ENCODE assay signal across 16 cellular contexts in the genomic region with DNA sequence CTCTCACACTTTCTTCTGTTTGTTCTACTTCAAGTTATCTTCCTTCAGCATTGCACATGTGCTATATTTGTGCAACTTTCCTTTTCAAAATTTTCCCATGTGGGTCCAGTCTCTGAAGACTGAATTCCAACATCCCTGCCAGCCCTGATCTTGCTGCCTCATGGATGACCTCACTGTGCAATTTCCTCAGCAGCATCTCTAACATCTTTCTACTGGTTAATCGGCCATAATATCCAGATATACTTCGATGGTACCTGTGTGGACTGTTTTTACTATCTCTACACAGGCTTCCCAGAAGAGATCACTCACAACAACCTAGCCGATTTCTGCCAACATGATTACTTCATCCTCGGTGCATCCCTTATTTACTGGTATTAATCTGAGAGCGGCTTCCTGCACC. TPM values are rescaled to one million over a fixed set of nuclear protein-coding genes. Genes with fewer than 3 reads are reported as not detected.
DNase-seq lines count a peak whose midpoint lies in the region; ATAC-seq and TF ChIP-seq lines count a peak whose summit lies in the region.
"Had no signal": no experiment of that assay in that cellular context is flagged by ENCODE, and none has a peak within 500 bp of the region (broad histone marks: within the 10 kb centered on the region; RNA-seq: fewer than 3 reads in every experiment).

No MANE protein-coding gene starts in this region.

- no peak for TF ChIP-seq EP300 in neural cell (conservative IDR thresholded peaks at IDR 0.05; ENCODE audit: poor library complexity, severe bottlenecking)

- H4K20me1 ChIP-seq in Karpas-422 (ENCODE audit: insufficient read depth, low read depth, low read length) (no peaks in the 10 kb centered on the region), neural cell (ENCODE audit: insufficient read depth) (no peaks in the 10 kb centered on the region)

- H3K36me3 Mint-ChIP-seq in activated naive CD4-positive, alpha-beta T cell treated with anti-CD3 and anti-CD28 coated beads, Interleukin-2, amount 50 U/mL, for 72 hours, result no peaks in the 10 kb centered on the region
- H3K36me3 Mint-ChIP-seq: mesothelial cell of epicardium had no signal

- H3F3A ChIP-seq in neural cell (ENCODE audit: insufficient read depth, low read length, poor library complexity, severe bottlenecking), result no peaks in the 10 kb centered on the region

- peak overlapping the region; percentile 57 for H3K4me2 ChIP-seq in Karpas-422 (ENCODE audit: low read depth, low read length, poor library complexity, severe bottlenecking)
- no peak overlapping the region for H3K4me2 ChIP-seq in neural cell (ENCODE audit: low read length)

- no peak for TF ChIP-seq RAD21 in neural cell (conservative IDR thresholded peaks at IDR 0.05)

- H3K9me2 ChIP-seq in Karpas-422 (replicated peaks; ENCODE audit: insufficient read depth, low read length) (no peaks in the 10 kb centered on the region), neural cell (ENCODE audit: insufficient read depth, low read length) (no peaks in the 10 kb centered on the region)

- H3K9ac ChIP-seq in Karpas-422 (ENCODE audit: low read length) (no peak overlapping the region; the same call in 1 of the 2 replicates), neural cell (ENCODE audit: low read length) (no peak overlapping the region)

- H3K27ac ChIP-seq in Karpas-422 (ENCODE audit: low read length) (no peak overlapping the region), neural cell (ENCODE audit: low read length) (peak overlapping the region; percentile 85)
- H3K27ac ChIP-seq: testis had no signal

- no peak for TF ChIP-seq CTCF in neural cell (IDR thresholded peaks at IDR 0.05; ENCODE audit: poor library complexity, severe bottlenecking)

- peak; percentile 35 for DNase-seq in NCI-H1092 treated with DMSO at 0.1 percent for 48 hours (lab: John Stamatoyannopoulos, UW)
- DNase-seq in NCI-H1092 (lab: John Stamatoyannopoulos, UW), result no peak
- DNase-seq in Karpas-422, result no peak
- DNase-seq in activated naive CD4-positive, alpha-beta T cell treated with anti-CD3 and anti-CD28 coated beads, Interleukin-2, amount 50 U/mL, for 72 hours (ENCODE audit: low spot score in 2 of 2), result no peak
- DNase-seq: 8988T; aorta; dermis blood vessel endothelial cell; NCI-H1436 treated with DMSO at 0.1 percent for 48 hours; NK-92 treated with Interleukin-12 subunit alpha and Interleukin-12 subunit beta, amount 100 ng/mL, for 24 hours; stimulated activated CD4-positive, alpha-beta T cell treated with anti-CD3 and anti-CD28 coated beads, Interleukin-15, amount 100 ng/mL, for 24 hours; testis had no signal

- no peaks in the 10 kb centered on the region for H3K4me1 ChIP-seq in Karpas-422 (ENCODE audit: low read length)
- H3K4me1 ChIP-seq: testis had no signal

- H2AFZ ChIP-seq in Karpas-422 (ENCODE audit: low read length) (peak overlapping the region; percentile 65; the same call in 1 of the 2 replicates), neural cell (ENCODE audit: low read depth, low read length) (no peak overlapping the region)

- peaks cover 8 to 11% of the 10 kb centered on the region in 2 donors for H3K9me3 Mint-ChIP-seq in activated naive CD4-positive, alpha-beta T cell treated with anti-CD3 and anti-CD28 coated beads, Interleukin-2, amount 50 U/mL, for 72 hours
- H3K9me3 Mint-ChIP-seq: mesothelial cell of epicardium had no signal

- H3K4me3 ChIP-seq in Karpas-422 (ENCODE audit: low read length), result peak overlapping the region; percentile 52
- no peak overlapping the region for H3K4me3 ChIP-seq in neural cell (ENCODE audit: low read length)
- H3K4me3 ChIP-seq: testis had no signal

- H3K36me3 ChIP-seq in Karpas-422 (ENCODE audit: insufficient read depth, low read length) (no peaks in the 10 kb centered on the region), neural cell (ENCODE audit: insufficient read depth, low read length) (no peaks in the 10 kb centered on the region)

- H3K27me3 ChIP-seq in Karpas-422 (ENCODE audit: low read length) (no peaks in the 10 kb centered on the region), neural cell (ENCODE audit: insufficient read depth, low read depth, low read length) (no peaks in the 10 kb centered on the region)
- H3K27me3 ChIP-seq: testis had no signal

- ATAC-seq in SK-N-SH treated with all-trans-retinoic acid at 6 μM for 48 hours (peak; percentile 63), HG03175 (IDR thresholded peaks at IDR 0.05; ENCODE audit: unreplicated experiment) (no peak), GM18502 (IDR thresholded peaks at IDR 0.05; ENCODE audit: poor library complexity, unreplicated experiment) (no peak)
- no peak for ATAC-seq in activated naive CD4-positive, alpha-beta T cell treated with anti-CD3 and anti-CD28 coated beads, Interleukin-2, amount 50 U/mL, for 72 hours

- no peak overlapping the region for H3K27ac Mint-ChIP-seq in activated naive CD4-positive, alpha-beta T cell treated with anti-CD3 and anti-CD28 coated beads, Interleukin-2, amount 50 U/mL, for 72 hours
- H3K27ac Mint-ChIP-seq: mesothelial cell of epicardium had no signal

- H3K79me2 ChIP-seq in Karpas-422 (ENCODE audit: low read length) (no peaks in the 10 kb centered on the region), neural cell (replicated peaks; ENCODE audit: insufficient read depth, low read length) (peaks cover 49% of the 10 kb centered on the region)

- H3K9me3 ChIP-seq in Karpas-422 (ENCODE audit: low read length) (no peaks in the 10 kb centered on the region), neural cell (ENCODE audit: low read length) (no peaks in the 10 kb centered on the region)
- H3K9me3 ChIP-seq: testis had no signal

TF ChIP-seq in SK-N-SH treated with all-trans-retinoic acid at 6 μM for 48 hours, 23 proteins besides CTCF, POLR2A, EP300 and RAD21 (continues in another document):
- no peak for TF ChIP-seq GLIS3 (CRISPR knock-in tag; IDR thresholded peaks at IDR 0.05)
- no peak for TF ChIP-seq CSDC2 (CRISPR knock-in tag; IDR thresholded peaks at IDR 0.05)
- TF ChIP-seq PPARA (CRISPR knock-in tag; IDR thresholded peaks at IDR 0.05; ENCODE audit: borderline replicate concordance), result no peak
- no peak for TF ChIP-seq ZFP3 (CRISPR knock-in tag; IDR thresholded peaks at IDR 0.05)
- TF ChIP-seq, protein P1, sequence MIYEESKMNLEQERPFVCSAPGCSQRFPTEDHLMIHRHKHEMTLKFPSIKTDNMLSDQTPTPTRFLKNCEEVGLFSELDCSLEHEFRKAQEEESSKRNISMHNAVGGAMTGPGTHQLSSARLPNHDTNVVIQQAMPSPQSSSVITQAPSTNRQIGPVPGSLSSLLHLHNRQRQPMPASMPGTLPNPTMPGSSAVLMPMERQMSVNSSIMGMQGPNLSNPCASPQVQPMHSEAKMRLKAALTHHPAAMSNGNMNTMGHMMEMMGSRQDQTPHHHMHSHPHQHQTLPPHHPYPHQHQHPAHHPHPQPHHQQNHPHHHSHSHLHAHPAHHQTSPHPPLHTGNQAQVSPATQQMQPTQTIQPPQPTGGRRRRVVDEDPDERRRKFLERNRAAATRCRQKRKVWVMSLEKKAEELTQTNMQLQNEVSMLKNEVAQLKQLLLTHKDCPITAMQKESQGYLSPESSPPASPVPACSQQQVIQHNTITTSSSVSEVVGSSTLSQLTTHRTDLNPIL (CRISPR knock-in tag; IDR thresholded peaks at IDR 0.05; ENCODE audit: low read depth), result no peak
- TF ChIP-seq ZC3H10 (CRISPR knock-in tag; IDR thresholded peaks at IDR 0.05), result no peak
- no peak for TF ChIP-seq ZNF8 (CRISPR knock-in tag; IDR thresholded peaks at IDR 0.05)

TF ChIP-seq in neural cell, 6 proteins besides CTCF, POLR2A, EP300 and RAD21:
- TF ChIP-seq, protein P2, sequence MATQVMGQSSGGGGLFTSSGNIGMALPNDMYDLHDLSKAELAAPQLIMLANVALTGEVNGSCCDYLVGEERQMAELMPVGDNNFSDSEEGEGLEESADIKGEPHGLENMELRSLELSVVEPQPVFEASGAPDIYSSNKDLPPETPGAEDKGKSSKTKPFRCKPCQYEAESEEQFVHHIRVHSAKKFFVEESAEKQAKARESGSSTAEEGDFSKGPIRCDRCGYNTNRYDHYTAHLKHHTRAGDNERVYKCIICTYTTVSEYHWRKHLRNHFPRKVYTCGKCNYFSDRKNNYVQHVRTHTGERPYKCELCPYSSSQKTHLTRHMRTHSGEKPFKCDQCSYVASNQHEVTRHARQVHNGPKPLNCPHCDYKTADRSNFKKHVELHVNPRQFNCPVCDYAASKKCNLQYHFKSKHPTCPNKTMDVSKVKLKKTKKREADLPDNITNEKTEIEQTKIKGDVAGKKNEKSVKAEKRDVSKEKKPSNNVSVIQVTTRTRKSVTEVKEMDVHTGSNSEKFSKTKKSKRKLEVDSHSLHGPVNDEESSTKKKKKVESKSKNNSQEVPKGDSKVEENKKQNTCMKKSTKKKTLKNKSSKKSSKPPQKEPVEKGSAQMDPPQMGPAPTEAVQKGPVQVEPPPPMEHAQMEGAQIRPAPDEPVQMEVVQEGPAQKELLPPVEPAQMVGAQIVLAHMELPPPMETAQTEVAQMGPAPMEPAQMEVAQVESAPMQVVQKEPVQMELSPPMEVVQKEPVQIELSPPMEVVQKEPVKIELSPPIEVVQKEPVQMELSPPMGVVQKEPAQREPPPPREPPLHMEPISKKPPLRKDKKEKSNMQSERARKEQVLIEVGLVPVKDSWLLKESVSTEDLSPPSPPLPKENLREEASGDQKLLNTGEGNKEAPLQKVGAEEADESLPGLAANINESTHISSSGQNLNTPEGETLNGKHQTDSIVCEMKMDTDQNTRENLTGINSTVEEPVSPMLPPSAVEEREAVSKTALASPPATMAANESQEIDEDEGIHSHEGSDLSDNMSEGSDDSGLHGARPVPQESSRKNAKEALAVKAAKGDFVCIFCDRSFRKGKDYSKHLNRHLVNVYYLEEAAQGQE (IDR thresholded peaks at IDR 0.05; ENCODE audit: borderline replicate concordance), result no peak
- no peak for TF ChIP-seq SMC3 (conservative IDR thresholded peaks at IDR 0.05; ENCODE audit: poor library complexity)

RNA-seq across cellular contexts. Expression of a gene that starts 41.5 kb away (rescaled TPM):
- total RNA-seq in Karpas-422 (2014; rRNA removed; shearing (Covaris generic); ENCODE audit: low replicate concordance), result not detected in 2 replicates
- 1,098 and 1,313 TPM in 2 replicates for polyA plus RNA-seq in neural cell
- polyA minus RNA-seq in neural cell, result 691 and 759 TPM in 2 replicates
- total RNA-seq in activated naive CD4-positive, alpha-beta T cell treated with anti-CD3 and anti-CD28 coated beads, Interleukin-2, amount 50 U/mL, for 72 hours, result not detected
- polyA plus RNA-seq: aorta had no signal
